Comparison of ENCODE assay signal across 9 cellular contexts in the genomic region with DNA sequence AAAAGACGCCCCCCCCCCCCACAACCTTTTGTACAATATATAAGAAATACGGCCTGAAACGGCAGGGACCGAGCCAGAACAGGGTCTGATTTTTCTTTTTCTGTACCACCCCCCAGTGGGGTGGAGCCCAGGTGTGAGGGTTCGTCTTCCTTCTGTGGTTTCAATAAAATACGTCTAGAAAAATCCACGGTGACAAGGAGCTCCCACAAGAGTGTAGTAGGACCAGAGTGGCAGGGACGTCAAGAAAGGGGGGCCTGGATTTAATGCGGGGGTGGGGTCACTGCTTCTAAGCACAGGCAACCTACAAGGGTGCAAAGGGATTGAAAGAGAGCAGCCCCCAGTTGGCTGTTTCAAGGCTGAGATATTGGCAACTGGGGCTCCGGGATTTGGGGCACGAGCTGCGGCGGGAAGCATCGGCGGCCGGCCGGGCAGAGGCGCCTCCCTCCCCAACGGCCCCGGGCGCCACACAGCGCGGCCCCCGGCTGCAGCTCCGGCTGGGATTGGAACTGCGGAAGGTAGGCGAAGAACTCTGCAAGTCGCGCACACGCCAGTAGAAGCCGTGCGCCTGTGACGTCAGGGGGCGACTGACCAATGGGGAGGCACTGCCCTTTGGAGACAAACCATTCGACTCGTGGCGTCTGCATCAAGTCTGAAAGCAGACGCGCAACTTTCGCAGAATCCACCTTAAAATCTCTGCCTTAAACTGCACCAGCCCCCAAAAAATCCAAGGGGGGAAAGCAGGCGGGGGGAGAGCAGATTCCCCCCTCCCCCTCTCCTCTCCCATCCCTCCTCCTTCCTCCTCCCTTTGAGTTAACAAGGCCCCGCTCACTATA. TPM values are rescaled to one million over a fixed set of nuclear protein-coding genes. Genes with fewer than 3 reads are reported as not detected.
DNase-seq lines count a peak whose midpoint lies in the region; ATAC-seq and TF ChIP-seq lines count a peak whose summit lies in the region.
"Had no signal": no experiment of that assay in that cellular context is flagged by ENCODE, and none has a peak within 500 bp of the region (broad histone marks: within the 10 kb centered on the region; RNA-seq: fewer than 3 reads in every experiment).

Gene DLX6 (plus strand): TSS at position 623 of the 833 bp plus-strand sequence. CDS start 425 bp downstream, outside the sequence.

- H3K4me1 Mint-ChIP-seq in T-helper 1 cell treated with Interleukin-12 subunit alpha and Interleukin-12 subunit beta and Interleukin-4 antibody, amounts not matched to agents 30 μg/mL and 1 μg/mL, for 36 hours (ENCODE audit: low read depth): peaks cover 2% of the 10 kb centered on the region

- DNase-seq in T-helper 1 cell (no peak), NCI-H187 treated with DMSO at 0.1 percent for 48 hours (lab: John Stamatoyannopoulos, UW) (peak; percentile 79), foreskin keratinocyte (peak in 1 of 2 donors; percentile 45), prostate gland (ENCODE audit: low spot score) (no peak), AML-193 (lab: John Stamatoyannopoulos, UW) (no peak)
- DNase-seq in activated CD4-positive, alpha-beta T cell treated with anti-CD3 and anti-CD28 coated beads, Interleukin-2, amount 50 U/mL, for 48 hours: peak; percentile 43 to 57

- TF ChIP-seq CTCF in foreskin keratinocyte (conservative IDR thresholded peaks at IDR 0.05): no peak
- no peak for TF ChIP-seq CTCF in prostate gland (IDR thresholded peaks at IDR 0.05)

- H3K9me3 Mint-ChIP-seq in T-helper 1 cell treated with Interleukin-12 subunit alpha and Interleukin-12 subunit beta and Interleukin-4 antibody, amounts not matched to agents 30 μg/mL and 1 μg/mL, for 36 hours: no peaks in the 10 kb centered on the region

- no peak for TF ChIP-seq POLR2A in prostate gland (IDR thresholded peaks at IDR 0.05)

- peak within 1 kb of the TSS; percentile 24 to 32 for H3K4me3 ChIP-seq in prostate gland

- 4% methylated on average over 42 of the region's 42 CpGs for WGBS in prostate gland

- H3K27me3 ChIP-seq in foreskin keratinocyte: peaks cover 65% of the 10 kb centered on the region
- H3K27me3 ChIP-seq in prostate gland (replicated peaks; ENCODE audit: insufficient read depth): peaks cover 45% of the 10 kb centered on the region

- peak within 1 kb of the TSS; percentile 40 for H3K4me3 Mint-ChIP-seq in T-helper 1 cell treated with Interleukin-12 subunit alpha and Interleukin-12 subunit beta and Interleukin-4 antibody, amounts not matched to agents 30 μg/mL and 1 μg/mL, for 36 hours

- no peak within 1 kb of the TSS for H3K27ac Mint-ChIP-seq in T-helper 1 cell treated with Interleukin-12 subunit alpha and Interleukin-12 subunit beta and Interleukin-4 antibody, amounts not matched to agents 30 μg/mL and 1 μg/mL, for 36 hours

- no peaks in the 10 kb centered on the region for H3K36me3 ChIP-seq in prostate gland
- H3K36me3 ChIP-seq: BLaER1 treated with 17β-estradiol and CSF1 and Interleukin-3, amounts not matched to agents 10 nM and 100 nM had no signal

- intact Hi-C loops in prostate gland (cut with DNase I): no loop called here

- peaks cover 2% of the 10 kb centered on the region for H3K36me3 Mint-ChIP-seq in T-helper 1 cell treated with Interleukin-12 subunit alpha and Interleukin-12 subunit beta and Interleukin-4 antibody, amounts not matched to agents 30 μg/mL and 1 μg/mL, for 36 hours (ENCODE audit: low read depth)

- H3K27ac ChIP-seq in foreskin keratinocyte: no peak within 1 kb of the TSS
- H3K27ac ChIP-seq in prostate gland: no peak within 1 kb of the TSS
- H3K27ac ChIP-seq: BLaER1 treated with 17β-estradiol and CSF1 and Interleukin-3, amounts not matched to agents 10 nM and 100 nM had no signal

- no peaks in the 10 kb centered on the region for H3K9me3 ChIP-seq in prostate gland

- H3K4me1 ChIP-seq in foreskin keratinocyte (no peaks in the 10 kb centered on the region), prostate gland (replicated peaks) (peaks cover 2% of the 10 kb centered on the region)

- ATAC-seq in foreskin keratinocyte: peak; percentile 77
- ATAC-seq in GM19023 (IDR thresholded peaks at IDR 0.05; ENCODE audit: unreplicated experiment): no peak

- H3K27me3 Mint-ChIP-seq in T-helper 1 cell treated with Interleukin-12 subunit alpha and Interleukin-12 subunit beta and Interleukin-4 antibody, amounts not matched to agents 30 μg/mL and 1 μg/mL, for 36 hours (ENCODE audit: low read depth): peaks cover 89% of the 10 kb centered on the region

RNA-seq across cellular contexts. Expression of gene DLX6, which starts in this region (rescaled TPM):
- total RNA-seq in foreskin keratinocyte: not detected in 2 replicates
- polyA plus RNA-seq in foreskin keratinocyte: 0.06 and 0.13 TPM in 2 replicates
- total RNA-seq in prostate gland: 1 to 10 TPM in 1 of 2 donors, not detected in 1; 4.1 TPM

Comparison
In these comparisons a context has a peak if more than half of its experiments do, and no peak if none do; other contexts are left out.
1. Peak in ATAC-seq in foreskin keratinocyte; RNA of the gene not detected or under 1 TPM.
2. DNase-seq: peak in NCI-H187 treated with DMSO at 0.1 percent for 48 hours (single experiment) and activated CD4-positive, alpha-beta T cell treated with anti-CD3 and anti-CD28 coated beads, Interleukin-2, amount 50 U/mL, for 48 hours (2 of 2); none in T-helper 1 cell (0 of 5), prostate gland (single experiment) and AML-193 (0 of 2).